In genomic region chr22:20017622-20017958, GRCh38 we compare ENCODE assay signal across 10 cellular contexts. TPM values are rescaled to one million over a fixed set of nuclear protein-coding genes. Genes with fewer than 3 reads are reported as not detected.
DNase-seq lines count a peak whose midpoint lies in the region; ATAC-seq, FAIRE-seq and TF ChIP-seq lines count a peak whose summit lies in the region.
"Had no signal": no experiment of that assay in that cellular context is flagged by ENCODE, and none has a peak within 500 bp of the region (broad histone marks: within the 10 kb centered on the region; RNA-seq: fewer than 3 reads in every experiment).

No MANE protein-coding gene starts in this region.

- no peaks in the 10 kb centered on the region for H3K9me2 ChIP-seq in GM23338 (ENCODE audit: insufficient read depth)

- no peaks in the 10 kb centered on the region for H3K9me3 Mint-ChIP-seq in GM23338
- no peaks in the 10 kb centered on the region for H3K9me3 Mint-ChIP-seq in endodermal cell

- TF ChIP-seq CTCF in GM23338 (conservative IDR thresholded peaks at IDR 0.05; ENCODE audit: low read depth in 2 of 2) (no peak), OCI-LY3 (IDR thresholded peaks at IDR 0.05; ENCODE audit: low read depth, low read length) (no peak), endodermal cell (conservative IDR thresholded peaks at IDR 0.05) (no peak), pancreas (IDR thresholded peaks at IDR 0.05) (no peak)

- peak overlapping the region; percentile 87 for H3K4me3 ChIP-seq in GM23338
- peak overlapping the region; percentile 81; the same call in 1 of the 2 replicates for H3K4me3 ChIP-seq in OCI-LY3 (ENCODE audit: low read length)
- peak overlapping the region; percentile 82 for H3K4me3 ChIP-seq in endodermal cell (ENCODE audit: low read length)
- peak overlapping the region in 3 of 4 donors; percentile 81 to 90 (median 86) for H3K4me3 ChIP-seq in pancreas

- no peaks in the 10 kb centered on the region for H3K36me3 Mint-ChIP-seq in GM23338 (ENCODE audit: low read depth)
- no peaks in the 10 kb centered on the region for H3K36me3 Mint-ChIP-seq in endodermal cell (ENCODE audit: low read depth)

- no peak overlapping the region for H3K27ac Mint-ChIP-seq in GM23338
- no peak overlapping the region for H3K27ac Mint-ChIP-seq in endodermal cell

- H3K4me1 ChIP-seq in GM23338 (ENCODE audit: insufficient read depth) = peaks cover 15% of the 10 kb centered on the region; the same call in 1 of the 2 replicates
- H3K4me1 ChIP-seq in OCI-LY3 (ENCODE audit: low read length) = peaks cover 20% of the 10 kb centered on the region
- H3K4me1 ChIP-seq in endodermal cell (ENCODE audit: control insufficient read depth, insufficient read depth, low read length) = peaks cover 10% of the 10 kb centered on the region
- peaks cover 9 to 16% (median 13%) of the 10 kb centered on the region in 3 donors for H3K4me1 ChIP-seq in pancreas

- H3K27me3 Mint-ChIP-seq in GM23338 (ENCODE audit: insufficient read depth, low read depth, poor library complexity) (peaks cover 47% of the 10 kb centered on the region), endodermal cell (ENCODE audit: insufficient read depth) (peaks cover 55% of the 10 kb centered on the region)

- H3K36me3 ChIP-seq in GM23338 (ENCODE audit: insufficient read depth) = no peaks in the 10 kb centered on the region
- H3K36me3 ChIP-seq in OCI-LY3 (replicated peaks; ENCODE audit: low read depth, low read length) = no peaks in the 10 kb centered on the region
- H3K36me3 ChIP-seq in endodermal cell (ENCODE audit: control insufficient read depth, insufficient read depth, low read length) = no peaks in the 10 kb centered on the region
- H3K36me3 ChIP-seq in pancreas = no peaks in the 10 kb centered on the region

- H3K4me2 ChIP-seq in GM23338 (peak overlapping the region; percentile 96), OCI-LY3 (ENCODE audit: low read length) (peak overlapping the region; percentile 88)

- DNase-seq in GM23338 (ENCODE audit: low spot score) = no peak
- DNase-seq in endodermal cell = no peak
- peak in 3 of 6 donors; percentile 15 to 39 (median 35) for DNase-seq in pancreas
- DNase-seq in NCI-H446 treated with DMSO at 0.1 percent for 48 hours (lab: John Stamatoyannopoulos, UW) = no peak
- no peak for DNase-seq in H4 (ENCODE audit: low spot score)
- DNase-seq in NCI-H2171 (lab: John Stamatoyannopoulos, UW) = no peak
- DNase-seq: EL had no signal

- H3K4me1 Mint-ChIP-seq in GM23338 (peaks cover 11% of the 10 kb centered on the region), endodermal cell (peaks cover 8% of the 10 kb centered on the region)

- 59 to 62% methylated on average over 8 to 9 of the region's 9 CpGs for WGBS in endodermal cell (ENCODE audit: insufficient coverage in 1 of 2, insufficient read length in 1 of 2), 2 experiments
- WGBS in pancreas, 2 donors = 46 to 51% methylated on average over 9 of the region's 9 CpGs

- H4K20me1 ChIP-seq in GM23338 (replicated peaks; ENCODE audit: insufficient read depth) = no peaks in the 10 kb centered on the region
- H4K20me1 ChIP-seq in OCI-LY3 (ENCODE audit: insufficient read depth, low read length) = no peaks in the 10 kb centered on the region

- H3K9me3 ChIP-seq in OCI-LY3 (ENCODE audit: insufficient read depth, low read length) = no peaks in the 10 kb centered on the region
- no peaks in the 10 kb centered on the region for H3K9me3 ChIP-seq in endodermal cell (ENCODE audit: control insufficient read depth, low read length)
- H3K9me3 ChIP-seq in pancreas = no peaks in the 10 kb centered on the region
- H3K9me3 ChIP-seq: SJSA1 had no signal

- ATAC-seq in GM23338 (no peak), pancreas (no peak), GM18858 (IDR thresholded peaks at IDR 0.05; ENCODE audit: unreplicated experiment) (no peak)

- H3K9ac ChIP-seq in OCI-LY3 (ENCODE audit: low read length) = no peak overlapping the region
- no peak overlapping the region for H3K9ac ChIP-seq in endodermal cell (ENCODE audit: extremely low read depth, low read length, poor library complexity, severe bottlenecking)

- H3K27me3 ChIP-seq in GM23338 (ENCODE audit: insufficient read depth) (peaks cover 46% of the 10 kb centered on the region), OCI-LY3 (ENCODE audit: low read depth, low read length) (peaks cover 15% of the 10 kb centered on the region), endodermal cell (ENCODE audit: control insufficient read depth, insufficient read depth, low read length, poor library complexity, severe bottlenecking) (peaks cover 52% of the 10 kb centered on the region), pancreas (no peaks in the 10 kb centered on the region)

- H3K79me2 ChIP-seq in GM23338 (replicated peaks; ENCODE audit: insufficient read depth) (no peaks in the 10 kb centered on the region), OCI-LY3 (ENCODE audit: low read length) (peaks cover 15% of the 10 kb centered on the region)

- H3K27ac ChIP-seq in GM23338 (ENCODE audit: low read depth) = no peak overlapping the region
- no peak overlapping the region for H3K27ac ChIP-seq in OCI-LY3 (ENCODE audit: low read length)
- no peak overlapping the region for H3K27ac ChIP-seq in endodermal cell (ENCODE audit: low read depth, low read length)
- H3K27ac ChIP-seq in pancreas = no peak overlapping the region
- H3K27ac ChIP-seq: SJSA1 had no signal

- intact Hi-C loops in pancreas (cut with DNase I) = no loop called here

- H2AFZ ChIP-seq in GM23338 (peak overlapping the region; percentile 99), OCI-LY3 (ENCODE audit: low read depth, low read length) (no peak overlapping the region)

- H3F3A ChIP-seq in GM23338 (replicated peaks; ENCODE audit: low read depth) = no peaks in the 10 kb centered on the region

- H3K4me3 Mint-ChIP-seq in GM23338 (peak overlapping the region; percentile 85), endodermal cell (peak overlapping the region; percentile 63)

- FAIRE-seq in pancreas (lab: Jason Lieb, UNC) = no peak

TF ChIP-seq in GM23338, 12 proteins besides CTCF, POLR2A, EP300 and RAD21:
- TF ChIP-seq ZNF331 (CRISPR knock-in tag; IDR thresholded peaks at IDR 0.05; ENCODE audit: low read depth) = no peak
- TF ChIP-seq POLR2AphosphoS5 (IDR thresholded peaks at IDR 0.05; ENCODE audit: low read depth) = no peak
- TF ChIP-seq JUNB (IDR thresholded peaks at IDR 0.05; ENCODE audit: unreplicated experiment) = no peak

RNA-seq across cellular contexts. Expression of gene ARVCF, which starts 1.0 kb away (rescaled TPM):
- 87.3 and 122 TPM in 2 replicates for total RNA-seq in GM23338 (2014; rRNA removed; shearing (Covaris generic))
- 15.3 and 15.6 TPM in 2 replicates for polyA plus RNA-seq in GM23338 (2016; fragmentation: Nextera tagmentation; extraction: Ambion mirVana)
- 10 to 100 TPM; 48.3 to 61.3 TPM for total RNA-seq in endodermal cell
- polyA plus RNA-seq in endodermal cell (2013, experiment 1 of 2) = 71.1 TPM
- polyA plus RNA-seq in endodermal cell (2013, experiment 2 of 2) = 66.0 TPM
- 10 to 100 TPM in 3 of 6 donors, 1 to 10 TPM in 3; 5.0 to 19.4 (median 9.5) TPM for total RNA-seq in pancreas
- polyA plus RNA-seq in pancreas = 10 to 100 TPM; 52.5 to 57.8 TPM
- total RNA-seq in H4 (2014; rRNA removed; shearing (Covaris generic)) = 0.58 and 1.8 TPM in 2 replicates

RNA-seq across cellular contexts. Expression of gene TANGO2, which starts 3.3 kb away (rescaled TPM):
- 15.0 and 20.2 TPM in 2 replicates for total RNA-seq in GM23338 (2014; rRNA removed; shearing (Covaris generic))
- polyA plus RNA-seq in GM23338 (2016; fragmentation: Nextera tagmentation; extraction: Ambion mirVana) (6.7 and 6.9 TPM in 2 replicates), pancreas (10 to 100 TPM; 16.5 to 20.4 TPM)
- total RNA-seq in endodermal cell (10 to 100 TPM; 19.9 to 21.8 TPM), pancreas (10 to 100 TPM in 3 of 6 donors, 1 to 10 TPM in 3; 4.0 to 18.3 (median 9.6) TPM)
- polyA plus RNA-seq in endodermal cell (2013, experiment 1 of 2) = 8.5 TPM
- 9.2 TPM for polyA plus RNA-seq in endodermal cell (2013, experiment 2 of 2)
- 20.6 and 29.3 TPM in 2 replicates for total RNA-seq in H4 (2014; rRNA removed; shearing (Covaris generic))
